ENCODE assay signal across 15 cellular contexts in the genomic region with DNA sequence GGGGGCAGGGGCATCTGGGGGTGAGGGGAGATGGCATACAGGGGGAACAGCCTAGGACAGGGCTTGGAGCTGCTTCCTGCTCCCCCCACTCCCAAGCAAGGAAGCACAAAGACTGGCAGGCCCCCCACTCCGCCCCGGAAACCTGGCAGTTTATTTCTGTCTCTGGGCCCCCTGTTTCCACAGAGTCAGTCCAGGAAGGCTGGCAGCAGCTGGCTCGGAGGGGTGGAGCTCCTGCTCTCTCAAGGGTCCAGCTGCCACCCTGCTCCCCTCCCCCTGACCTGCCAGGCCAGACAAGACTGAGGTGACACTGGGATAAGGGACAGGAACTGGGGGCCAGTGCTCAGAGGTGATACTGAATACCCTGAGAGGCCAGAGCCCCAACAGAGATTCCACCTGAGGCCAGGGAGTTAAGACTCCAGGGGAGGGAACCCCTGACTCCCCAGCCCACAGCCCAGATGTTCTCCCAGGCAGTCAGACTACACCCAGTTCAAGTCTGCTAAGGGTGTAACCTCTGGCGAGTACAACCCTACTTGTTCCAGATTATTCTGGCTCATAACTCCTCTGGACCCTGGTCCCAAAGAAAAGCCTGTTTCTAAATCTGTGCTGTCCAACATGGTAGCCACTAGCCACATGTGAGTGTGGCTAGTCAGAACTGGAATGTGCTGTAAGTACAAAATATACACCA. TPM values are rescaled to one million over a fixed set of nuclear protein-coding genes. Genes with fewer than 3 reads are reported as not detected.
DNase-seq lines count a peak whose midpoint lies in the region; ATAC-seq, FAIRE-seq and TF ChIP-seq lines count a peak whose summit lies in the region.
"Had no signal": no experiment of that assay in that cellular context is flagged by ENCODE, and none has a peak within 500 bp of the region (broad histone marks: within the 10 kb centered on the region; RNA-seq: fewer than 3 reads in every experiment).

No MANE protein-coding gene starts in this region.

- H3K27me3 ChIP-seq in ectodermal cell (ENCODE audit: control insufficient read depth, insufficient read depth, low read length, poor library complexity, severe bottlenecking) (no peaks in the 10 kb centered on the region), tibial nerve (no peaks in the 10 kb centered on the region)
- H3K27me3 ChIP-seq: brain microvascular endothelial cell had no signal

- no peak for ATAC-seq in HG03095 (IDR thresholded peaks at IDR 0.05; ENCODE audit: unreplicated experiment)

- H3K4me3 ChIP-seq in ectodermal cell (ENCODE audit: insufficient read depth, low read depth, low read length) (no peak overlapping the region), tibial nerve (no peak overlapping the region)

- TF ChIP-seq POLR2A in tibial nerve (IDR thresholded peaks at IDR 0.05) = no peak

- H3K9me3 ChIP-seq in ectodermal cell (ENCODE audit: control insufficient read depth, low read length) = no peaks in the 10 kb centered on the region
- H3K9me3 ChIP-seq in tibial nerve = no peaks in the 10 kb centered on the region

- DNase-seq in DMS 273 (lab: John Stamatoyannopoulos, UW; ENCODE audit: unreplicated experiment) (peak; percentile 75), DMS 273 treated with DMSO at 0.1 percent for 48 hours (lab: John Stamatoyannopoulos, UW) (no peak), myocyte (ENCODE audit: low read depth) (peak; percentile 84), tibial nerve (ENCODE audit: low spot score in 2 of 2) (no peak), RCC 7860 (ENCODE audit: low spot score) (no peak), GM10266 (ENCODE audit: extremely low spot score) (no peak)
- DNase-seq: activated CD4-positive, CD25-positive, alpha-beta regulatory T cell; activated T-cell treated with anti-CD3 and anti-CD28 coated beads, Interleukin-2, amount 50 U/mL, for 48 hours; brain microvascular endothelial cell; DMS79; NCI-H187 had no signal

- H3K27ac ChIP-seq in ectodermal cell (ENCODE audit: insufficient read depth, low read depth, low read length, poor library complexity, severe bottlenecking) (peak overlapping the region; percentile 33), tibial nerve (peak overlapping the region; percentile 41 to 96 (median 82))
- H3K27ac ChIP-seq: 22Rv1, brain microvascular endothelial cell had no signal

- WGBS in ectodermal cell, 2 experiments = 82 to 86% methylated on average over 4 of the region's 4 CpGs
- WGBS in tibial nerve, 2 donors = 5 to 65% methylated on average over 2 to 4 of the region's 4 CpGs

- TF ChIP-seq CTCF in tibial nerve (IDR thresholded peaks at IDR 0.05) (no peak), GM10266 (IDR thresholded peaks at IDR 0.05; ENCODE audit: control insufficient read depth, insufficient read depth, low read depth, missing control alignments) (no peak)

- peaks cover 5% of the 10 kb centered on the region for H3K36me3 ChIP-seq in ectodermal cell (ENCODE audit: control insufficient read depth, insufficient read depth, low read length)
- H3K36me3 ChIP-seq in tibial nerve = no peaks in the 10 kb centered on the region
- H3K36me3 ChIP-seq: brain microvascular endothelial cell had no signal

- no peak for TF ChIP-seq EP300 in tibial nerve (IDR thresholded peaks at IDR 0.05)

- FAIRE-seq in RCC 7860 (lab: Jason Lieb, UNC) = no peak

- H3K4me1 ChIP-seq in ectodermal cell (ENCODE audit: control insufficient read depth, insufficient read depth, low read length) (peaks cover 43% of the 10 kb centered on the region), tibial nerve (peaks cover 7 to 93% (median 54%) of the 10 kb centered on the region in 4 donors)

RNA-seq across cellular contexts. Expression of a gene that starts 26.3 kb away (rescaled TPM):
- 90.4 TPM for polyA plus RNA-seq in ectodermal cell (2013, experiment 1 of 4)
- polyA plus RNA-seq in ectodermal cell (2013, experiment 2 of 4) = 114 TPM
- polyA plus RNA-seq in ectodermal cell (2013, experiment 3 of 4) = 75.5 TPM
- 88.7 TPM for polyA plus RNA-seq in ectodermal cell (2013, experiment 4 of 4)
- total RNA-seq in myocyte (46.6 and 55.3 TPM in 2 replicates), tibial nerve (10 to 100 TPM; 26.4 to 39.9 (median 34.6) TPM)
- 67.3 TPM for polyA plus RNA-seq in myocyte (2012)

RNA-seq across cellular contexts. Expression of a gene that starts 57.3 kb away (rescaled TPM):
- polyA plus RNA-seq in ectodermal cell (2013, experiment 1 of 4) = not detected
- not detected for polyA plus RNA-seq in ectodermal cell (2013, experiment 2 of 4)
- polyA plus RNA-seq in ectodermal cell (2013, experiment 3 of 4) = not detected
- polyA plus RNA-seq in ectodermal cell (2013, experiment 4 of 4) = not detected
- 0.05 and 0.29 TPM in 2 replicates for total RNA-seq in myocyte
- not detected for polyA plus RNA-seq in myocyte (2012)
- 10 to 100 TPM; 18.4 to 63.9 (median 22.6) TPM for total RNA-seq in tibial nerve
- total RNA-seq: RPMI7951 had no signal

Comparison
In these comparisons a context has a peak if more than half of its experiments do, and no peak if none do; other contexts are left out.
1. DNase-seq: peak in DMS 273 (single experiment) and myocyte (single experiment); none in DMS 273 treated with DMSO at 0.1 percent for 48 hours (single experiment), tibial nerve (0 of 2), RCC 7860 (single experiment) and GM10266 (single experiment).
2. RNA of a gene that starts 57.3 kb away (total RNA-seq): 18.4 to 63.9 TPM in tibial nerve; 0.05 to 0.29 TPM in myocyte; every median in the first group is over 10 times any median in the second.